Comparison of ENCODE assay signal across 8 cellular contexts in genomic region chr4:105896461-105896939, GRCh38. TPM values are rescaled to one million over a fixed set of nuclear protein-coding genes. Genes with fewer than 3 reads are reported as not detected.
DNase-seq lines count a peak whose midpoint lies in the region; ATAC-seq, FAIRE-seq and TF ChIP-seq lines count a peak whose summit lies in the region.

No MANE protein-coding gene starts in this region.

- POLR2A ChIA-PET in Caco-2 (lab: Charles Lee), result no interaction called here
- POLR2A ChIA-PET in activated CD8-positive, alpha-beta T cell treated with anti-CD3 and anti-CD28 coated beads, Interleukin-2, amount 10 ng/mL, durations not matched to agents 7 days and 5 days (lab: Charles Lee), result no interaction called here

- no peaks in the 10 kb centered on the region for H3K36me3 ChIP-seq in Caco-2 (ENCODE audit: control insufficient read depth, insufficient read depth, low read length)
- H3K36me3 ChIP-seq in mesendoderm (ENCODE audit: control insufficient read depth, insufficient read depth, low read length), result no peaks in the 10 kb centered on the region

- H3K4ac ChIP-seq in mesendoderm (ENCODE audit: low read depth, low read length), result no peak overlapping the region

- no peak overlapping the region for H3K27ac Mint-ChIP-seq in Caco-2 (ENCODE audit: unreplicated experiment)
- H3K27ac Mint-ChIP-seq in activated CD8-positive, alpha-beta T cell treated with anti-CD3 and anti-CD28 coated beads, Interleukin-2, amount 10 ng/mL, durations not matched to agents 7 days and 5 days, result no peak overlapping the region

- no peak overlapping the region for H4K8ac ChIP-seq in mesendoderm (ENCODE audit: low read depth, low read length)

- no peak overlapping the region for H2BK15ac ChIP-seq in mesendoderm (replicated peaks; ENCODE audit: low read depth)

- H3K79me2 ChIP-seq in mesendoderm (ENCODE audit: control insufficient read depth, insufficient read depth, low read length), result no peaks in the 10 kb centered on the region

- intact Hi-C loops in Caco-2 (cut with micrococcal nuclease; ENCODE audit: unreplicated experiment), result loop anchor here (1.0 to 10.0 kb wide), 4 partner anchors 14 to 306 kb away; no protein-coding TSS in a partner anchor

- peaks cover 8% of the 10 kb centered on the region for H3K36me3 Mint-ChIP-seq in Caco-2 (ENCODE audit: insufficient read depth, unreplicated experiment)
- no peaks in the 10 kb centered on the region for H3K36me3 Mint-ChIP-seq in activated CD8-positive, alpha-beta T cell treated with anti-CD3 and anti-CD28 coated beads, Interleukin-2, amount 10 ng/mL, durations not matched to agents 7 days and 5 days (ENCODE audit: low read depth)

- no peaks in the 10 kb centered on the region for H3K9me3 Mint-ChIP-seq in Caco-2 (ENCODE audit: unreplicated experiment)
- H3K9me3 Mint-ChIP-seq in activated CD8-positive, alpha-beta T cell treated with anti-CD3 and anti-CD28 coated beads, Interleukin-2, amount 10 ng/mL, durations not matched to agents 7 days and 5 days (ENCODE audit: insufficient read depth), result no peaks in the 10 kb centered on the region

- H3K27me3 ChIP-seq in Caco-2 (replicated peaks; ENCODE audit: control insufficient read depth, insufficient read depth, low read length) (no peaks in the 10 kb centered on the region), mesendoderm (ENCODE audit: insufficient read depth, low read length, poor library complexity) (peaks cover 20% of the 10 kb centered on the region)

- H3K9me3 ChIP-seq in Caco-2, result no peaks in the 10 kb centered on the region

- H2BK120ac ChIP-seq in mesendoderm (ENCODE audit: low read depth, low read length), result no peak overlapping the region

- no peak overlapping the region for H2BK5ac ChIP-seq in mesendoderm (ENCODE audit: low read length)

- peaks cover 31% of the 10 kb centered on the region for H3K4me1 Mint-ChIP-seq in Caco-2 (ENCODE audit: low read depth, unreplicated experiment)
- H3K4me1 Mint-ChIP-seq in activated CD8-positive, alpha-beta T cell treated with anti-CD3 and anti-CD28 coated beads, Interleukin-2, amount 10 ng/mL, durations not matched to agents 7 days and 5 days (ENCODE audit: low read depth), result peaks cover 5% of the 10 kb centered on the region

- CTCF ChIA-PET in Caco-2 (lab: Charles Lee), result no interaction called here
- CTCF ChIA-PET in activated CD8-positive, alpha-beta T cell treated with anti-CD3 and anti-CD28 coated beads, Interleukin-2, amount 10 ng/mL, durations not matched to agents 7 days and 5 days (lab: Charles Lee), result no interaction called here

- ATAC-seq in GM21447 (IDR thresholded peaks at IDR 0.05; ENCODE audit: unreplicated experiment) (peak; percentile 14), HG03095 (IDR thresholded peaks at IDR 0.05; ENCODE audit: unreplicated experiment) (no peak), GM21737 (IDR thresholded peaks at IDR 0.05; ENCODE audit: unreplicated experiment) (no peak)
- ATAC-seq in activated CD8-positive, alpha-beta T cell treated with anti-CD3 and anti-CD28 coated beads, Interleukin-2, amount 10 ng/mL, durations not matched to agents 7 days and 5 days, result no peak

- H3K23ac ChIP-seq in mesendoderm (ENCODE audit: low read length), result no peak overlapping the region

- no peak overlapping the region for H4K5ac ChIP-seq in mesendoderm (ENCODE audit: low read length)

- no CpG with 5 or more reads among the region's 22 CpGs for WGBS in mesendoderm (ENCODE audit: extremely low coverage, insufficient coverage, low lambda C conversion rate)

- H2AK5ac ChIP-seq in mesendoderm (ENCODE audit: low read length), result no peak overlapping the region

- H3K27ac ChIP-seq in mesendoderm (ENCODE audit: low read depth, low read length), result no peak overlapping the region

- TF ChIP-seq CTCF in Caco-2 (IDR thresholded peaks at IDR 0.05; ENCODE audit: insufficient read depth in 1 of 2, low read depth in 1 of 2, low read length in 1 of 2, severe bottlenecking in 1 of 2, unreplicated experiment in 1 of 2), result no peak

- peak overlapping the region; percentile 54 for H3K56ac ChIP-seq in mesendoderm (ENCODE audit: low read length)

- H3K4me3 ChIP-seq in Caco-2 (ENCODE audit: low read depth, low read length), result peak overlapping the region; percentile 81
- no peak overlapping the region for H3K4me3 ChIP-seq in mesendoderm (ENCODE audit: low read length)

- H3K9ac ChIP-seq in mesendoderm (ENCODE audit: low read length), result no peak overlapping the region

- no peak for FAIRE-seq in RCC 7860 (lab: Jason Lieb, UNC)

- peaks cover 14% of the 10 kb centered on the region for H3K4me1 ChIP-seq in Caco-2
- no peaks in the 10 kb centered on the region for H3K4me1 ChIP-seq in mesendoderm (ENCODE audit: control insufficient read depth, low read depth, low read length)

- H3K18ac ChIP-seq in mesendoderm (ENCODE audit: low read length), result no peak overlapping the region

- H3K4me2 ChIP-seq in mesendoderm (ENCODE audit: low read length), result peak overlapping the region; percentile 83

- peaks cover 3% of the 10 kb centered on the region for H3K27me3 Mint-ChIP-seq in Caco-2 (ENCODE audit: insufficient read depth, unreplicated experiment)
- peaks cover 68% of the 10 kb centered on the region for H3K27me3 Mint-ChIP-seq in activated CD8-positive, alpha-beta T cell treated with anti-CD3 and anti-CD28 coated beads, Interleukin-2, amount 10 ng/mL, durations not matched to agents 7 days and 5 days (ENCODE audit: low read depth)

- H3K79me1 ChIP-seq in mesendoderm (ENCODE audit: low read length), result no peaks in the 10 kb centered on the region

- no TSS peak for BruUV-seq in Caco-2 (replicated peaks; lab: Mats Ljungman, UMichigan)

- DNase-seq in Caco-2 (no peak), mesendoderm (no peak), RCC 7860 (ENCODE audit: low spot score) (no peak), globus pallidus (ENCODE audit: low spot score) (no peak)
- no peak for DNase-seq in activated CD8-positive, alpha-beta T cell treated with anti-CD3 and anti-CD28 coated beads, Interleukin-2, amount 10 ng/mL, durations not matched to agents 7 days and 5 days

- H3K4me3 Mint-ChIP-seq in Caco-2 (ENCODE audit: unreplicated experiment), result peak overlapping the region; percentile 63
- peak overlapping the region; percentile 9 for H3K4me3 Mint-ChIP-seq in activated CD8-positive, alpha-beta T cell treated with anti-CD3 and anti-CD28 coated beads, Interleukin-2, amount 10 ng/mL, durations not matched to agents 7 days and 5 days

RNA-seq across cellular contexts. Expression of gene NPNT, which starts 1.2 kb away (rescaled TPM):
- 41.8 and 42.1 TPM in 2 replicates for total RNA-seq in Caco-2 (2022)
- not detected for total RNA-seq in activated CD8-positive, alpha-beta T cell treated with anti-CD3 and anti-CD28 coated beads, Interleukin-2, amount 10 ng/mL, durations not matched to agents 7 days and 5 days
- polyA plus RNA-seq in mesendoderm (2013, experiment 1 of 2), result 0.18 TPM
- 0.07 TPM for polyA plus RNA-seq in mesendoderm (2013, experiment 2 of 2)

Comparison
In these comparisons a context has a peak if more than half of its experiments do, and no peak if none do; other contexts are left out.
1. RNA of gene NPNT, which starts 1.2 kb away (total RNA-seq): 41.8 to 42.1 TPM in Caco-2; not detected in activated CD8-positive, alpha-beta T cell treated with anti-CD3 and anti-CD28 coated beads, Interleukin-2, amount 10 ng/mL, durations not matched to agents 7 days and 5 days; every median in the first group is over 10 times any median in the second.